ENCODE assay signal across 15 cellular contexts in genomic region chr12:6954754-6955461, GRCh38. TPM values are rescaled to one million over a fixed set of nuclear protein-coding genes. Genes with fewer than 3 reads are reported as not detected.
DNase-seq lines count a peak whose midpoint lies in the region; ATAC-seq and FAIRE-seq lines count a peak whose summit lies in the region.
"Had no signal": no experiment of that assay in that cellular context is flagged by ENCODE, and none has a peak within 500 bp of the region (broad histone marks: within the 10 kb centered on the region; RNA-seq: fewer than 3 reads in every experiment).

No MANE protein-coding gene starts in this region.

- WGBS in neuronal stem cell (ENCODE audit: extremely low coverage in 2 of 2, insufficient read length in 2 of 2, insufficient replicate concordance in 1 of 2), 2 donors = no CpG with 5 or more reads among the region's 24 CpGs

- H3K23ac ChIP-seq in neuronal stem cell (ENCODE audit: low read depth, low read length, poor library complexity) = peak overlapping the region; percentile 34

- peak overlapping the region; percentile 88 for H3K4me3 ChIP-seq in CD4-positive, CD25-positive, alpha-beta regulatory T cell (ENCODE audit: low read depth, low read length)
- H3K4me3 ChIP-seq in neuronal stem cell (ENCODE audit: low read length in 2 of 2) = no peak overlapping the region

- peak overlapping the region; percentile 69 to 98 (median 97) for H3K27ac Mint-ChIP-seq in CD4-positive, CD25-positive, alpha-beta regulatory T cell
- peak overlapping the region; percentile 97 to 99 for H3K27ac Mint-ChIP-seq in activated naive CD4-positive, alpha-beta T cell treated with anti-CD3 and anti-CD28 coated beads, Interleukin-2, amount 50 U/mL, for 72 hours

- no peak overlapping the region for H2AFZ ChIP-seq in neuronal stem cell (ENCODE audit: low read length)

- H3K27me3 ChIP-seq in CD4-positive, CD25-positive, alpha-beta regulatory T cell (ENCODE audit: control insufficient read depth, insufficient read depth, low read length) = no peaks in the 10 kb centered on the region
- no peaks in the 10 kb centered on the region for H3K27me3 ChIP-seq in neuronal stem cell (ENCODE audit: control insufficient read depth in 3 of 3, insufficient read depth in 3 of 3, low read depth in 1 of 3, low read length in 3 of 3)

- no peak overlapping the region for H3K4me2 ChIP-seq in neuronal stem cell (ENCODE audit: insufficient read depth, low read length, poor library complexity, severe bottlenecking)

- FAIRE-seq in GM18507 (lab: Jason Lieb, UNC) (peak; percentile 59), urothelium cell line (lab: Jason Lieb, UNC) (no peak)

- peak overlapping the region; percentile 98 for H3K27ac ChIP-seq in CD4-positive, CD25-positive, alpha-beta regulatory T cell (ENCODE audit: insufficient read depth, low read length, poor library complexity, severe bottlenecking)
- H3K27ac ChIP-seq in neuronal stem cell (replicated peaks; ENCODE audit: low read length) = no peak overlapping the region

- H3K36me3 ChIP-seq in CD4-positive, CD25-positive, alpha-beta regulatory T cell (ENCODE audit: control insufficient read depth, insufficient read depth, low read length) = peaks cover 27% of the 10 kb centered on the region
- H3K36me3 ChIP-seq in neuronal stem cell (replicated peaks in 1 of 2; ENCODE audit: control insufficient read depth in 2 of 2, insufficient read depth in 2 of 2, low read length in 2 of 2) = no peaks in the 10 kb centered on the region

- H2BK5ac ChIP-seq in neuronal stem cell (ENCODE audit: low read length) = peak overlapping the region; percentile 44

- H3K9me3 Mint-ChIP-seq in CD4-positive, CD25-positive, alpha-beta regulatory T cell = no peaks in the 10 kb centered on the region
- H3K9me3 Mint-ChIP-seq in activated naive CD4-positive, alpha-beta T cell treated with anti-CD3 and anti-CD28 coated beads, Interleukin-2, amount 50 U/mL, for 72 hours = no peaks in the 10 kb centered on the region

- H3K27me3 Mint-ChIP-seq in CD4-positive, CD25-positive, alpha-beta regulatory T cell = no peaks in the 10 kb centered on the region

- no peak overlapping the region for H4K8ac ChIP-seq in neuronal stem cell (ENCODE audit: low read depth, low read length)

- peak overlapping the region; percentile 95 for H2BK15ac ChIP-seq in neuronal stem cell (ENCODE audit: low read length)

- ATAC-seq in CD4-positive, CD25-positive, alpha-beta regulatory T cell (ENCODE audit: low read depth in 2 of 2) = no peak
- no peak for ATAC-seq in activated naive CD4-positive, alpha-beta T cell treated with anti-CD3 and anti-CD28 coated beads, Interleukin-2, amount 50 U/mL, for 72 hours
- ATAC-seq in GM21786 (IDR thresholded peaks at IDR 0.05; ENCODE audit: unreplicated experiment) = no peak

- H3K4me3 Mint-ChIP-seq in CD4-positive, CD25-positive, alpha-beta regulatory T cell = peak overlapping the region; percentile 88 to 99 (median 98)

- H3K9ac ChIP-seq in neuronal stem cell (ENCODE audit: low read depth, low read length, poor library complexity) = no peak overlapping the region

- no peak overlapping the region for H3K14ac ChIP-seq in neuronal stem cell (ENCODE audit: low read length)

- H2BK12ac ChIP-seq in neuronal stem cell (ENCODE audit: low read length) = peak overlapping the region; percentile 30

- H3K18ac ChIP-seq in neuronal stem cell (ENCODE audit: low read length) = peak overlapping the region; percentile 38

- peaks cover 13 to 81% (median 53%) of the 10 kb centered on the region in 4 donors for H3K4me1 Mint-ChIP-seq in CD4-positive, CD25-positive, alpha-beta regulatory T cell

- no peaks in the 10 kb centered on the region for H3K9me3 ChIP-seq in CD4-positive, CD25-positive, alpha-beta regulatory T cell (ENCODE audit: control insufficient read depth in 2 of 2, low read length in 2 of 2)
- no peaks in the 10 kb centered on the region for H3K9me3 ChIP-seq in neuronal stem cell (replicated peaks in 1 of 2; ENCODE audit: control insufficient read depth in 2 of 2, insufficient read depth in 1 of 2, low read depth in 1 of 2, low read length in 2 of 2)

- H4K91ac ChIP-seq in neuronal stem cell (ENCODE audit: low read depth, low read length, poor library complexity) = no peak overlapping the region

- peak overlapping the region; percentile 91 for H2AK5ac ChIP-seq in neuronal stem cell (ENCODE audit: low read depth, low read length)

- no peak for DNase-seq in CD4-positive, CD25-positive, alpha-beta regulatory T cell
- DNase-seq in GM18507 (ENCODE audit: extremely low spot score, insufficient read length, low read depth) = no peak
- DNase-seq in activated naive CD4-positive, alpha-beta T cell treated with anti-CD3 and anti-CD28 coated beads, Interleukin-2, amount 50 U/mL, for 72 hours (ENCODE audit: low spot score in 2 of 2) = no peak
- no peak for DNase-seq in neuronal stem cell (ENCODE audit: low spot score)
- DNase-seq in cortex of kidney (lab: John Stamatoyannopoulos, UW) = no peak
- no peak for DNase-seq in ecto neural progenitor cell (ENCODE audit: low spot score)
- DNase-seq in urothelium cell line (ENCODE audit: low spot score) = no peak
- DNase-seq: central memory CD4-positive, alpha-beta T cell; NCI-H1105 treated with DMSO at 0.1 percent for 48 hours; NCI-H69; occipital lobe; stimulated activated CD4-positive, alpha-beta T cell treated with anti-CD3 and anti-CD28 coated beads, Interleukin-1b, Interleukin-23, amount 100 ng/mL, for 48 hours; SW 1271 had no signal

- peaks cover 42% of the 10 kb centered on the region for H3K36me3 Mint-ChIP-seq in CD4-positive, CD25-positive, alpha-beta regulatory T cell
- peaks cover 80 to 84% of the 10 kb centered on the region in 2 donors for H3K36me3 Mint-ChIP-seq in activated naive CD4-positive, alpha-beta T cell treated with anti-CD3 and anti-CD28 coated beads, Interleukin-2, amount 50 U/mL, for 72 hours

- H3K4ac ChIP-seq in neuronal stem cell (ENCODE audit: low read length) = no peak overlapping the region

- H2BK120ac ChIP-seq in neuronal stem cell (ENCODE audit: low read depth, low read length) = no peak overlapping the region

- H3K4me1 ChIP-seq in CD4-positive, CD25-positive, alpha-beta regulatory T cell (ENCODE audit: control insufficient read depth, insufficient read depth, low read length, poor library complexity, severe bottlenecking) = peaks cover 95% of the 10 kb centered on the region
- peaks cover 2 to 25% of the 10 kb centered on the region in 2 donors for H3K4me1 ChIP-seq in neuronal stem cell (ENCODE audit: control insufficient read depth in 2 of 2, insufficient read depth in 1 of 2, low read depth in 1 of 2, low read length in 2 of 2)

- no peaks in the 10 kb centered on the region for H3K79me1 ChIP-seq in neuronal stem cell (ENCODE audit: low read depth, low read length)

RNA-seq across cellular contexts. Expression of gene PTPN6, which starts 3.8 kb away (rescaled TPM):
- 174 TPM for total RNA-seq in CD4-positive, CD25-positive, alpha-beta regulatory T cell
- polyA plus RNA-seq in CD4-positive, CD25-positive, alpha-beta regulatory T cell = 100 to 1,000 TPM; 261 to 321 (median 291) TPM
- 100 to 1,000 TPM; 320 to 609 TPM for total RNA-seq in activated naive CD4-positive, alpha-beta T cell treated with anti-CD3 and anti-CD28 coated beads, Interleukin-2, amount 50 U/mL, for 72 hours
- polyA plus RNA-seq in neuronal stem cell (2013, experiment 1 of 2) = 3.2 TPM
- 2.7 TPM for polyA plus RNA-seq in neuronal stem cell (2013, experiment 2 of 2)

RNA-seq across cellular contexts. Expression of gene C12orf57, which starts 11.1 kb away (rescaled TPM):
- total RNA-seq in CD4-positive, CD25-positive, alpha-beta regulatory T cell = 186 TPM
- polyA plus RNA-seq in CD4-positive, CD25-positive, alpha-beta regulatory T cell = 100 to 1,000 TPM; 310 to 410 (median 340) TPM
- 100 to 1,000 TPM; 229 to 609 TPM for total RNA-seq in activated naive CD4-positive, alpha-beta T cell treated with anti-CD3 and anti-CD28 coated beads, Interleukin-2, amount 50 U/mL, for 72 hours
- polyA plus RNA-seq in neuronal stem cell (2013, experiment 1 of 2) = 511 TPM
- polyA plus RNA-seq in neuronal stem cell (2013, experiment 2 of 2) = 489 TPM

RNA-seq across cellular contexts. Expression of gene RNU7-1, which starts 11.3 kb away (rescaled TPM):
- total RNA-seq in CD4-positive, CD25-positive, alpha-beta regulatory T cell = not detected
- polyA plus RNA-seq in CD4-positive, CD25-positive, alpha-beta regulatory T cell = not detected
- total RNA-seq in activated naive CD4-positive, alpha-beta T cell treated with anti-CD3 and anti-CD28 coated beads, Interleukin-2, amount 50 U/mL, for 72 hours = not detected
- not detected for polyA plus RNA-seq in neuronal stem cell (2013, experiment 1 of 2)
- not detected for polyA plus RNA-seq in neuronal stem cell (2013, experiment 2 of 2)
- total RNA-seq: kidney epithelial cell, occipital lobe had no signal

RNA-seq across cellular contexts. Expression of gene PHB2, which starts 15.6 kb away (rescaled TPM):
- 134 TPM for total RNA-seq in CD4-positive, CD25-positive, alpha-beta regulatory T cell
- 100 to 1,000 TPM; 118 to 134 (median 125) TPM for polyA plus RNA-seq in CD4-positive, CD25-positive, alpha-beta regulatory T cell
- 100 to 1,000 TPM; 387 to 423 TPM for total RNA-seq in activated naive CD4-positive, alpha-beta T cell treated with anti-CD3 and anti-CD28 coated beads, Interleukin-2, amount 50 U/mL, for 72 hours
- 315 TPM for polyA plus RNA-seq in neuronal stem cell (2013, experiment 1 of 2)
- 311 TPM for polyA plus RNA-seq in neuronal stem cell (2013, experiment 2 of 2)

RNA-seq across cellular contexts. Expression of gene EMG1, which starts 15.8 kb away (rescaled TPM):
- 44.1 TPM for total RNA-seq in CD4-positive, CD25-positive, alpha-beta regulatory T cell
- polyA plus RNA-seq in CD4-positive, CD25-positive, alpha-beta regulatory T cell = 10 to 100 TPM; 71.8 to 89.4 (median 79.4) TPM
- total RNA-seq in activated naive CD4-positive, alpha-beta T cell treated with anti-CD3 and anti-CD28 coated beads, Interleukin-2, amount 50 U/mL, for 72 hours = 10 to 100 TPM; 69.0 to 76.3 TPM
- polyA plus RNA-seq in neuronal stem cell (2013, experiment 1 of 2) = 24.4 TPM
- 24.2 TPM for polyA plus RNA-seq in neuronal stem cell (2013, experiment 2 of 2)
